ENCODE assay signal across 2 cellular contexts in the genomic region with DNA sequence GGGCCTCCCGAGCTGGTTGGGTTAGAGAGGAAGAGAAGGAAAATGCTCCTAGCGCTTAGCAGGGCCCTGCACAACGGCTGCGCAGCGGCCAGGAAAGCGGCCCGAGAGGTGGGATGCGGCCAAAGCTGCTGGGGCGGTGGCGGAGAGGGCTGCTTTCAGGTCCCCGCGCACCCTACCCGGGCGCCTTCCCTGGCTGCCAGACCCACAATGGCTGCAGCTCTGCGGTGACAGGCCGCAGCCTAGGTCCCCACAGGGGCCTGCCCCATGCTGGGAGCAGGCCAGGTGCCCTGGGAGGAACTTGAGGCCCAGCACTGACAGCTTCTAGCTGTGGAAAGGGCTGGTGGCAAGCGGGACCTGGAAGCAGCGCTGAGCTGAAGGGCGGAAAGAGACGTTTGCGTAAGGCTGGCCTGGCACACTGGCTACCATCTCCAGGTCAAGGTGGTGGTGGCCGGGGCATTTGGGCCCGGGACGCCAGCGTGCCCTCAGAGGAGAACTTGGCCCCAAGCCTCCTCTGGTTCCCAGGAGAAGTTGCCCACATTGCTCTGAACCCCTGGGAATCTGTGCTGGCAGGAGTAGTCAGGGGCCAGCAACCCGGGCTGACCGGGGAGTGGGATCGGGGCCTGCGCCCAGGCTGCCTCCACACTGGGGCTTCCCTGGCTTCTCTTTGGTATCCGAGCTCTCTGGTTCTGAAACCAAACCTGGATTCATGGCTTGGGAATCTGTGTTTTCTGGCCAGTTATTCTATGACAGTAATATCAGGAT.
TF ChIP-seq lines count a peak whose summit lies in the region.

No MANE protein-coding gene starts in this region.

TF ChIP-seq in SK-N-SH, 30 proteins besides CTCF, POLR2A, EP300 and RAD21 (continued from another document):
- no peak for TF ChIP-seq MEF2A (IDR thresholded peaks at IDR 0.05; ENCODE audit: borderline replicate concordance, low read depth)
- no peak for TF ChIP-seq USF2 (IDR thresholded peaks at IDR 0.05; ENCODE audit: borderline replicate concordance, low read depth, low read length)
- no peak for TF ChIP-seq ELF1 (IDR thresholded peaks at IDR 0.05)
- TF ChIP-seq ZBTB33 (IDR thresholded peaks at IDR 0.05; ENCODE audit: borderline replicate concordance, low read depth), result no peak
- TF ChIP-seq GABPA (IDR thresholded peaks at IDR 0.05; ENCODE audit: low read depth), result no peak
- no peak for TF ChIP-seq YY1 (IDR thresholded peaks at IDR 0.05; ENCODE audit: low read depth)
- TF ChIP-seq POLR2AphosphoS5 (IDR thresholded peaks at IDR 0.05; ENCODE audit: low read depth, low read length), result no peak
- no peak for TF ChIP-seq FOXJ3 (CRISPR knock-in tag; IDR thresholded peaks at IDR 0.05)
- TF ChIP-seq JUND (IDR thresholded peaks at IDR 0.05), result no peak
- TF ChIP-seq PBX3 (IDR thresholded peaks at IDR 0.05), result no peak
- no peak for TF ChIP-seq NFIC (IDR thresholded peaks at IDR 0.05; ENCODE audit: borderline replicate concordance)
- TF ChIP-seq RXRA (IDR thresholded peaks at IDR 0.05; ENCODE audit: borderline replicate concordance, low read depth), result no peak
TF ChIP-seq in SK-N-SH: peak in this region for 0.

TF ChIP-seq in SK-N-SH treated with all-trans-retinoic acid at 6 μM for 48 hours, 23 proteins besides CTCF, POLR2A, EP300 and RAD21 (continued from another document):
- TF ChIP-seq, protein P1, sequence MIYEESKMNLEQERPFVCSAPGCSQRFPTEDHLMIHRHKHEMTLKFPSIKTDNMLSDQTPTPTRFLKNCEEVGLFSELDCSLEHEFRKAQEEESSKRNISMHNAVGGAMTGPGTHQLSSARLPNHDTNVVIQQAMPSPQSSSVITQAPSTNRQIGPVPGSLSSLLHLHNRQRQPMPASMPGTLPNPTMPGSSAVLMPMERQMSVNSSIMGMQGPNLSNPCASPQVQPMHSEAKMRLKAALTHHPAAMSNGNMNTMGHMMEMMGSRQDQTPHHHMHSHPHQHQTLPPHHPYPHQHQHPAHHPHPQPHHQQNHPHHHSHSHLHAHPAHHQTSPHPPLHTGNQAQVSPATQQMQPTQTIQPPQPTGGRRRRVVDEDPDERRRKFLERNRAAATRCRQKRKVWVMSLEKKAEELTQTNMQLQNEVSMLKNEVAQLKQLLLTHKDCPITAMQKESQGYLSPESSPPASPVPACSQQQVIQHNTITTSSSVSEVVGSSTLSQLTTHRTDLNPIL (CRISPR knock-in tag; IDR thresholded peaks at IDR 0.05; ENCODE audit: low read depth), result no peak
- TF ChIP-seq ESRRG (CRISPR knock-in tag; IDR thresholded peaks at IDR 0.05) (no peak), GLIS3 (CRISPR knock-in tag; IDR thresholded peaks at IDR 0.05) (no peak), ZNF8 (CRISPR knock-in tag; IDR thresholded peaks at IDR 0.05) (no peak), CSDC2 (CRISPR knock-in tag; IDR thresholded peaks at IDR 0.05) (no peak), ZNF70 (CRISPR knock-in tag; IDR thresholded peaks at IDR 0.05) (no peak), ARNTL (CRISPR knock-in tag; IDR thresholded peaks at IDR 0.05; ENCODE audit: borderline replicate concordance, low read depth) (no peak), TSHZ2 (CRISPR knock-in tag; IDR thresholded peaks at IDR 0.05) (no peak), PATZ1 (CRISPR knock-in tag; IDR thresholded peaks at IDR 0.05; ENCODE audit: borderline replicate concordance) (no peak), ZC3H10 (CRISPR knock-in tag; IDR thresholded peaks at IDR 0.05) (no peak)
- TF ChIP-seq, protein P2, sequence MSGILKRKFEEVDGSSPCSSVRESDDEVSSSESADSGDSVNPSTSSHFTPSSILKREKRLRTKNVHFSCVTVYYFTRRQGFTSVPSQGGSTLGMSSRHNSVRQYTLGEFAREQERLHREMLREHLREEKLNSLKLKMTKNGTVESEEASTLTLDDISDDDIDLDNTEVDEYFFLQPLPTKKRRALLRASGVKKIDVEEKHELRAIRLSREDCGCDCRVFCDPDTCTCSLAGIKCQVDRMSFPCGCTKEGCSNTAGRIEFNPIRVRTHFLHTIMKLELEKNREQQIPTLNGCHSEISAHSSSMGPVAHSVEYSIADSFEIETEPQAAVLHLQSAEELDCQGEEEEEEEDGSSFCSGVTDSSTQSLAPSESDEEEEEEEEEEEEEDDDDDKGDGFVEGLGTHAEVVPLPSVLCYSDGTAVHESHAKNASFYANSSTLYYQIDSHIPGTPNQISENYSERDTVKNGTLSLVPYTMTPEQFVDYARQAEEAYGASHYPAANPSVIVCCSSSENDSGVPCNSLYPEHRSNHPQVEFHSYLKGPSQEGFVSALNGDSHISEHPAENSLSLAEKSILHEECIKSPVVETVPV (CRISPR knock-in tag; IDR thresholded peaks at IDR 0.05), result no peak
